1 cellular context compared by ENCODE assay signal in genomic region chr3:138397983-138398382, GRCh38.
A peak's percentile ranks its signal among the peaks of the same experiment; 100 is the strongest.
TF ChIP-seq lines count a peak whose summit lies in the region.

No MANE protein-coding gene starts in this region.

TF ChIP-seq in A549, 52 proteins besides CTCF, POLR2A, EP300 and RAD21:
- TF ChIP-seq JUNB (IDR thresholded peaks at IDR 0.05) (no peak), SMC3 (IDR thresholded peaks at IDR 0.05) (0 out of 3 replicates have a peak, but pooled peaks have one; percentile 18)
